In the genomic region with DNA sequence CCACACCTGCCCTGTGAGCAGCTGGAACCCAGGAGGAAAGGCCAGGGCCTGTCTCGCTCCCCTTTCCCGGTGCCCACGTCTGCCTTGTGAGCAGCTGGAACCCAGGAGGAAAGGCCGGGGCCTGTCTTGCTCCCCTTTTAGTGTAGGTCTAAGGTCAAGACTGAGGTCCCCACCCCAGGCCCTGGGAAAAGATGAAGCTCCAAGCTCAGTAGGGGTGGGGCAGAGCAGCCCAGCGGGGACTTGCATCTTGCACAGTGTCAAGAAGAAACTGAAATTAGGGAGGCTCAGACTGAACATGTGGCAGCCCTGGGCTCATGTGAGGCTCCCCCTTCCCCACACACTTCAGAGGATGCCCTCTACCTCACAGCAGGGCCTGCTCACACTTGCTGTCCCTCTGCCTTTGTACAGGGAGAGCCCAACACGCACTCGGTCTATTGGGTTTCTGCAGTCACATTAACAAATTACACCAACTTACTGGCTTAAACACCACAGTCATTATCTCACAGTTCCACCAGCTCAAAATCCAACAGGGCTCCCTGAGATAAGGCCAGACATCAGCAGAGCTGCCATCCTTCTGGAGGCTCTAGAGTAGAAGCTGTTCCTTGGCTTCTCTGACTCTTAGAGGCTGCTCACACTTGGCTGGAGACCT, we compare ENCODE assay signal across 15 cellular contexts. TPM values are rescaled to one million over a fixed set of nuclear protein-coding genes. Genes with fewer than 3 reads are reported as not detected.
DNase-seq lines count a peak whose midpoint lies in the region; ATAC-seq, FAIRE-seq and TF ChIP-seq lines count a peak whose summit lies in the region.
"Had no signal": no experiment of that assay in that cellular context is flagged by ENCODE, and none has a peak within 500 bp of the region (broad histone marks: within the 10 kb centered on the region; RNA-seq: fewer than 3 reads in every experiment).

No MANE protein-coding gene starts in this region.

- no peak for ATAC-seq in GM21367 (IDR thresholded peaks at IDR 0.05; ENCODE audit: unreplicated experiment)

- H3K36me3 ChIP-seq in bronchial epithelial cell (ENCODE audit: control insufficient read depth, insufficient read depth, low read length) (peaks cover 3% of the 10 kb centered on the region), neuronal stem cell (replicated peaks in 1 of 2; ENCODE audit: control insufficient read depth in 2 of 2, insufficient read depth in 2 of 2, low read length in 2 of 2) (peaks cover 17 to 30% of the 10 kb centered on the region in 2 donors)
- H3K36me3 ChIP-seq: BE2C had no signal

- H3K4me3 ChIP-seq in bronchial epithelial cell (ENCODE audit: low read depth, low read length) (no peak overlapping the region), neuronal stem cell (ENCODE audit: low read length in 2 of 2) (no peak overlapping the region)
- H3K4me3 ChIP-seq: GM23248, Peyer's patch had no signal

- H3K9me3 ChIP-seq in neuronal stem cell (replicated peaks in 1 of 2; ENCODE audit: control insufficient read depth in 2 of 2, insufficient read depth in 1 of 2, low read depth in 1 of 2, low read length in 2 of 2) = peaks cover 3 to 7% of the 10 kb centered on the region in 2 donors

- no peak overlapping the region for H3K23ac ChIP-seq in neuronal stem cell (ENCODE audit: low read depth, low read length, poor library complexity)

- H3K4me2 ChIP-seq in neuronal stem cell (ENCODE audit: insufficient read depth, low read length, poor library complexity, severe bottlenecking) = no peak overlapping the region
- H3K4me2 ChIP-seq: KMS-11 had no signal

- peak; percentile 58 for FAIRE-seq in bronchial epithelial cell (lab: Jason Lieb, UNC)

- no peaks in the 10 kb centered on the region for H3K27me3 ChIP-seq in bronchial epithelial cell (ENCODE audit: control insufficient read depth, insufficient read depth, low read length)
- peaks cover 0 to 19% (median 10%) of the 10 kb centered on the region in 3 experiments for H3K27me3 ChIP-seq in neuronal stem cell (ENCODE audit: control insufficient read depth in 3 of 3, insufficient read depth in 3 of 3, low read depth in 1 of 3, low read length in 3 of 3)
- H3K27me3 ChIP-seq: BE2C, Peyer's patch had no signal

- H4K91ac ChIP-seq in neuronal stem cell (ENCODE audit: low read depth, low read length, poor library complexity) = no peak overlapping the region

- H4K8ac ChIP-seq in neuronal stem cell (ENCODE audit: low read depth, low read length) = no peak overlapping the region

- no peaks in the 10 kb centered on the region for H3K79me1 ChIP-seq in neuronal stem cell (ENCODE audit: low read depth, low read length)

- peaks cover 4 to 6% of the 10 kb centered on the region in 2 donors for H3K4me1 ChIP-seq in neuronal stem cell (ENCODE audit: control insufficient read depth in 2 of 2, insufficient read depth in 1 of 2, low read depth in 1 of 2, low read length in 2 of 2)
- H3K4me1 ChIP-seq: BE2C had no signal

- no peak overlapping the region for H3K4ac ChIP-seq in neuronal stem cell (ENCODE audit: low read length)

- no peak overlapping the region for H2BK12ac ChIP-seq in neuronal stem cell (ENCODE audit: low read length)

- H2BK15ac ChIP-seq in neuronal stem cell (ENCODE audit: low read length) = no peak overlapping the region

- in situ Hi-C loops in GM13977 (cut with MboI; ENCODE audit: low pct_unique_long_range_greater_than_20kb, low sequenced_read_pairs, unreplicated experiment) = no loop called here

- H3K27ac ChIP-seq in neuronal stem cell (replicated peaks; ENCODE audit: low read length) = no peak overlapping the region
- H3K27ac ChIP-seq: GM23248, KMS-11, Peyer's patch had no signal

- H3K9ac ChIP-seq in neuronal stem cell (ENCODE audit: low read depth, low read length, poor library complexity) = peak overlapping the region; percentile 32
- H3K9ac ChIP-seq: GM23248, KMS-11 had no signal

- H2BK5ac ChIP-seq in neuronal stem cell (ENCODE audit: low read length) = no peak overlapping the region

- DNase-seq in GM13977 (ENCODE audit: low spot score) (peak; percentile 18), OCI-M2 (lab: John Stamatoyannopoulos, UW; ENCODE audit: unreplicated experiment) (peak; percentile 62), bronchial epithelial cell (ENCODE audit: low read depth) (no peak), neuronal stem cell (ENCODE audit: low spot score) (no peak), NCI-H1436 (lab: John Stamatoyannopoulos, UW) (no peak), NCI-H2107 treated with DMSO at 0.1 percent for 48 hours (lab: John Stamatoyannopoulos, UW; ENCODE audit: unreplicated experiment) (no peak)
- DNase-seq: BE2C; CD4-positive, alpha-beta memory T cell; NCI-H1092; NCI-H1694; NCI-H774; Peyer's patch had no signal

- TF ChIP-seq CTCF in GM13977 (IDR thresholded peaks at IDR 0.05; ENCODE audit: extremely low read depth, insufficient read depth, missing control alignments) = no peak
- no peak for TF ChIP-seq CTCF in bronchial epithelial cell (IDR thresholded peaks at IDR 0.05; ENCODE audit: insufficient read depth, low read length, severe bottlenecking)

- no peak overlapping the region for H2BK120ac ChIP-seq in neuronal stem cell (ENCODE audit: low read depth, low read length)

- H2AK5ac ChIP-seq in neuronal stem cell (ENCODE audit: low read depth, low read length) = peak overlapping the region; percentile 20

- no peak overlapping the region for H2AFZ ChIP-seq in neuronal stem cell (ENCODE audit: low read length)
- H2AFZ ChIP-seq: GM23248 had no signal

- WGBS in neuronal stem cell (ENCODE audit: extremely low coverage in 2 of 2, insufficient read length in 2 of 2, insufficient replicate concordance in 1 of 2), 2 donors = no CpG with 5 or more reads among the region's 7 CpGs

- H3K14ac ChIP-seq in neuronal stem cell (ENCODE audit: low read length) = no peak overlapping the region

- peak overlapping the region; percentile 13 for H3K18ac ChIP-seq in neuronal stem cell (ENCODE audit: low read length)

RNA-seq across cellular contexts. Expression of a gene that starts 12.4 kb away (rescaled TPM):
- total RNA-seq in bronchial epithelial cell = 8.6 and 8.7 TPM in 2 replicates
- 16.0 TPM for polyA plus RNA-seq in neuronal stem cell (2013, experiment 1 of 2)
- 15.3 TPM for polyA plus RNA-seq in neuronal stem cell (2013, experiment 2 of 2)

RNA-seq across cellular contexts. Expression of a gene that starts 12.4 kb away (rescaled TPM):
- 27.7 and 38.2 TPM in 2 replicates for total RNA-seq in bronchial epithelial cell
- 39.1 TPM for polyA plus RNA-seq in neuronal stem cell (2013, experiment 1 of 2)
- polyA plus RNA-seq in neuronal stem cell (2013, experiment 2 of 2) = 37.9 TPM

Comparison
In these comparisons a context has a peak if more than half of its experiments do, and no peak if none do; other contexts are left out.
1. DNase-seq: peak in GM13977 (single experiment) and OCI-M2 (single experiment); none in bronchial epithelial cell (single experiment), neuronal stem cell (single experiment), NCI-H1436 (single experiment) and NCI-H2107 treated with DMSO at 0.1 percent for 48 hours (single experiment).